In genomic region chr10:32346551-32347362, GRCh38 we compare ENCODE assay signal across 1 cellular context.
TF ChIP-seq lines count a peak whose summit lies in the region.

TSS of gene EPC1 (minus strand) at chr10:32347158. CDS start at chr10:32346915, 243 bp downstream.

TF ChIP-seq in K562, 482 proteins besides CTCF, POLR2A, EP300 and RAD21 (continued from another document and continues in another):
- 0 out of 6 replicates have a peak, but pooled peaks of 1 of the 3 experiments have one; percentile 66 for TF ChIP-seq ZBTB11 (CRISPR knock-in tag; IDR thresholded peaks at IDR 0.05)
- no peak for TF ChIP-seq ZNF224 (CRISPR knock-in tag; IDR thresholded peaks at IDR 0.05)
- TF ChIP-seq ZKSCAN8 (CRISPR knock-in tag; IDR thresholded peaks at IDR 0.05), result peak; percentile 80; the same call in 1 of the 2 replicates
- TF ChIP-seq ZNF76 (CRISPR knock-in tag; IDR thresholded peaks at IDR 0.05; ENCODE audit: borderline replicate concordance), result 0 out of 2 replicates have a peak, but pooled peaks have one; percentile 65
- peak; percentile 91 for TF ChIP-seq CCNT2 (IDR thresholded peaks at IDR 0.05; ENCODE audit: borderline replicate concordance, extremely low read depth, insufficient read length, low read depth, low read length)
- no peak for TF ChIP-seq ZNF133 (CRISPR knock-in tag; IDR thresholded peaks at IDR 0.05)
- TF ChIP-seq GTF2E2 (tag; IDR thresholded peaks at IDR 0.05), result peak; percentile 98
- TF ChIP-seq U2AF2 (optimal IDR thresholded peaks at IDR 0.05; ENCODE audit: low read depth, low read length), result no peak
- no peak for TF ChIP-seq ZFPM2 (CRISPR knock-in tag; IDR thresholded peaks at IDR 0.05)
- TF ChIP-seq TAF7 (tag; IDR thresholded peaks at IDR 0.05), result peak; percentile 93
- TF ChIP-seq THAP12 (CRISPR knock-in tag; IDR thresholded peaks at IDR 0.05), result peak; percentile 93
- TF ChIP-seq SIN3A (IDR thresholded peaks at IDR 0.05; ENCODE audit: borderline replicate concordance in 2 of 2, control insufficient read depth in 1 of 2, low read depth in 2 of 2, low read length in 2 of 2), result peak in 1 of 2 experiments; percentile 14; a peak in 1 of 4 replicates
- TF ChIP-seq NRF1 (conservative IDR thresholded peaks at IDR 0.05 in 1 of 2, IDR thresholded peaks at IDR 0.05 in 1 of 2), result peak; percentile 51 to 73; a peak in 2 of 4 replicates
- TF ChIP-seq C11orf30 (IDR thresholded peaks at IDR 0.05; ENCODE audit: low read depth), result peak; percentile 0; the same call in 1 of the 2 replicates
- no peak for TF ChIP-seq ZNF174 (CRISPR knock-in tag; IDR thresholded peaks at IDR 0.05)
- TF ChIP-seq KAT8 (IDR thresholded peaks at IDR 0.05; ENCODE audit: low read depth), result peak; percentile 98
- TF ChIP-seq KAT7 (CRISPR knock-in tag; IDR thresholded peaks at IDR 0.05; ENCODE audit: borderline replicate concordance), result no peak; the same call in 1 of the 2 replicates
- TF ChIP-seq ZNF407 (IDR thresholded peaks at IDR 0.05; ENCODE audit: low read depth), result no peak
- peak; percentile 31; the same call in 1 of the 2 replicates for TF ChIP-seq E2F1 (CRISPR knock-in tag; IDR thresholded peaks at IDR 0.05)
- TF ChIP-seq ZNF280B (CRISPR knock-in tag; IDR thresholded peaks at IDR 0.05), result 0 out of 2 replicates have a peak, but pooled peaks have one; percentile 4
- peak; percentile 11; the same call in 1 of the 2 replicates for TF ChIP-seq ZNF780A (CRISPR knock-in tag; IDR thresholded peaks at IDR 0.05)
- TF ChIP-seq ZNF41 (CRISPR knock-in tag; conservative IDR thresholded peaks at IDR 0.05), result 0 out of 2 replicates have a peak, but pooled peaks have one; percentile 17
- no peak for TF ChIP-seq RREB1 (CRISPR knock-in tag; IDR thresholded peaks at IDR 0.05)
- peak; percentile 89 for TF ChIP-seq L3MBTL2 (IDR thresholded peaks at IDR 0.05)
- peak; percentile 90 for TF ChIP-seq SUPT5H (IDR thresholded peaks at IDR 0.05)
